Comparison of ENCODE assay signal across 32 cellular contexts in genomic region chr1:207459008-207459407, GRCh38. TPM values are rescaled to one million over a fixed set of nuclear protein-coding genes. Genes with fewer than 3 reads are reported as not detected.
DNase-seq lines count a peak whose midpoint lies in the region; ATAC-seq, FAIRE-seq and TF ChIP-seq lines count a peak whose summit lies in the region.
"Had no signal": no experiment of that assay in that cellular context is flagged by ENCODE, and none has a peak within 500 bp of the region (broad histone marks: within the 10 kb centered on the region; RNA-seq: fewer than 3 reads in every experiment).

No MANE protein-coding gene starts in this region.

- peaks cover 39% of the 10 kb centered on the region for H3K4me1 Mint-ChIP-seq in activated naive CD4-positive, alpha-beta T cell treated with anti-CD3 and anti-CD28 coated beads, Interleukin-2, amount 10 ng/mL, durations not matched to agents 7 days and 5 days
- peaks cover under 1 to 58% (median 20%) of the 10 kb centered on the region in 7 donors for H3K4me1 Mint-ChIP-seq in naive thymus-derived CD4-positive, alpha-beta T cell

- no peaks in the 10 kb centered on the region for H3K36me3 ChIP-seq in naive thymus-derived CD4-positive, alpha-beta T cell (ENCODE audit: control insufficient read depth in 2 of 3, insufficient read depth in 3 of 3, low read length in 3 of 3)
- no peaks in the 10 kb centered on the region for H3K36me3 ChIP-seq in adrenal gland (replicated peaks in 1 of 2)
- H3K36me3 ChIP-seq: gastrocnemius medialis, Peyer's patch, right atrium auricular region, spleen, upper lobe of left lung had no signal

- FAIRE-seq in GM12892 (lab: Jason Lieb, UNC): peak; percentile 78

- no peaks in the 10 kb centered on the region for H3K9me3 Mint-ChIP-seq in activated naive CD4-positive, alpha-beta T cell treated with anti-CD3 and anti-CD28 coated beads, Interleukin-2, amount 10 ng/mL, durations not matched to agents 7 days and 5 days
- H3K9me3 Mint-ChIP-seq in naive thymus-derived CD4-positive, alpha-beta T cell: peaks cover 0 to 5% (median 0%) of the 10 kb centered on the region in 11 donors
- H3K9me3 Mint-ChIP-seq: activated B cell treated with CpG ODN at 0.5 μM for 24 hours; activated T-cell treated with anti-CD3 and anti-CD28 coated beads, Interleukin-2, amount 50 U/mL, for 72 hours; neural crest cell had no signal

- peak; percentile 63 for DNase-seq in activated naive CD4-positive, alpha-beta T cell treated with anti-CD3 and anti-CD28 coated beads, Interleukin-2, amount 10 ng/mL, durations not matched to agents 7 days and 5 days
- no peak for DNase-seq in activated naive CD4-positive, alpha-beta T cell (lab: John Stamatoyannopoulos, UW)
- DNase-seq in GM12892 (ENCODE audit: insufficient read length): no peak
- peak; percentile 10 for DNase-seq in T-helper 9 cell
- peak in 7 of 9 donors; percentile 60 to 85 (median 77) for DNase-seq in naive thymus-derived CD4-positive, alpha-beta T cell
- DNase-seq in adrenal gland: no peak
- DNase-seq in NCI-H446 (lab: John Stamatoyannopoulos, UW): no peak
- DNase-seq: ACHN, activated B cell treated with CpG ODN at 0.5 μM for 24 hours, Calu3, caudate nucleus, dermis blood vessel endothelial cell, gastrocnemius medialis, H7, hippocampal formation, left cardiac atrium, mammary epithelial cell, NCI-H1092 treated with DMSO at 0.1 percent for 48 hours, NCI-H1930, NCI-H69, SHP77 treated with DMSO at 0.1 percent for 48 hours, spleen, substantia nigra, upper lobe of left lung had no signal

- POLR2A ChIA-PET in naive thymus-derived CD4-positive, alpha-beta T cell (lab: Charles Lee): no interaction called here

- no peak overlapping the region for H3K27ac Mint-ChIP-seq in activated naive CD4-positive, alpha-beta T cell treated with anti-CD3 and anti-CD28 coated beads, Interleukin-2, amount 10 ng/mL, durations not matched to agents 7 days and 5 days
- no peak overlapping the region for H3K27ac Mint-ChIP-seq in naive thymus-derived CD4-positive, alpha-beta T cell
- H3K27ac Mint-ChIP-seq: activated T-cell treated with anti-CD3 and anti-CD28 coated beads, Interleukin-2, amount 50 U/mL, for 72 hours had no signal

- no peak overlapping the region for H3K4me3 ChIP-seq in naive thymus-derived CD4-positive, alpha-beta T cell (ENCODE audit: low read length)
- H3K4me3 ChIP-seq in adrenal gland: no peak overlapping the region
- H3K4me3 ChIP-seq: gastrocnemius medialis, Peyer's patch, right atrium auricular region, upper lobe of left lung had no signal

- no peaks in the 10 kb centered on the region for H3K9me3 ChIP-seq in naive thymus-derived CD4-positive, alpha-beta T cell (ENCODE audit: control insufficient read depth in 2 of 3, low read length in 3 of 3)
- H3K9me3 ChIP-seq in adrenal gland (replicated peaks in 1 of 3): no peaks in the 10 kb centered on the region
- H3K9me3 ChIP-seq: gastrocnemius medialis, Peyer's patch, right atrium auricular region, spleen, upper lobe of left lung had no signal

- TF ChIP-seq POLR2A in GM12892 (IDR thresholded peaks at IDR 0.05; ENCODE audit: low read depth, low read length) (no peak), adrenal gland (IDR thresholded peaks at IDR 0.05) (no peak)

- peaks cover 13 to 81% of the 10 kb centered on the region in 2 donors for H3K4me1 ChIP-seq in naive thymus-derived CD4-positive, alpha-beta T cell (ENCODE audit: control insufficient read depth in 2 of 2, insufficient read depth in 2 of 2, low read length in 2 of 2)
- H3K4me1 ChIP-seq in adrenal gland (replicated peaks in 1 of 2): peaks cover 9% of the 10 kb centered on the region in 2 donors
- H3K4me1 ChIP-seq: parathyroid adenoma had no signal

- peaks cover 0 to 3% of the 10 kb centered on the region in 2 donors for H3K27me3 ChIP-seq in naive thymus-derived CD4-positive, alpha-beta T cell (ENCODE audit: control insufficient read depth in 2 of 2, insufficient read depth in 2 of 2, low read length in 2 of 2)
- peaks cover 36% of the 10 kb centered on the region for H3K27me3 ChIP-seq in adrenal gland

- ATAC-seq in naive thymus-derived CD4-positive, alpha-beta T cell: peak; percentile 90
- ATAC-seq in GM21447 (IDR thresholded peaks at IDR 0.05; ENCODE audit: unreplicated experiment): no peak
- ATAC-seq: activated T-cell treated with anti-CD3 and anti-CD28 coated beads, Interleukin-2, amount 50 U/mL, for 72 hours; gastrocnemius medialis; left cardiac atrium had no signal

- TF ChIP-seq CTCF in adrenal gland (IDR thresholded peaks at IDR 0.05): no peak

- H3K36me3 Mint-ChIP-seq in activated naive CD4-positive, alpha-beta T cell treated with anti-CD3 and anti-CD28 coated beads, Interleukin-2, amount 10 ng/mL, durations not matched to agents 7 days and 5 days: no peaks in the 10 kb centered on the region
- peaks cover 0 to 3% (median 0%) of the 10 kb centered on the region in 5 donors for H3K36me3 Mint-ChIP-seq in naive thymus-derived CD4-positive, alpha-beta T cell
- H3K36me3 Mint-ChIP-seq: activated naive CD8-positive, alpha-beta T cell had no signal

- 86 to 93% (median 90%) methylated on average over 2 of the region's 2 CpGs for WGBS in adrenal gland, 4 donors

- no peak overlapping the region for H3K4me3 Mint-ChIP-seq in activated naive CD4-positive, alpha-beta T cell treated with anti-CD3 and anti-CD28 coated beads, Interleukin-2, amount 10 ng/mL, durations not matched to agents 7 days and 5 days
- no peak overlapping the region for H3K4me3 Mint-ChIP-seq in naive thymus-derived CD4-positive, alpha-beta T cell
- H3K4me3 Mint-ChIP-seq: activated B cell treated with CpG ODN at 0.5 μM for 24 hours; activated naive CD8-positive, alpha-beta T cell; activated T-cell treated with anti-CD3 and anti-CD28 coated beads, Interleukin-2, amount 50 U/mL, for 72 hours; neural crest cell had no signal

- peak overlapping the region; percentile 52 for H3K27ac ChIP-seq in naive thymus-derived CD4-positive, alpha-beta T cell (ENCODE audit: low read depth, low read length)
- no peak overlapping the region for H3K27ac ChIP-seq in adrenal gland
- H3K27ac ChIP-seq: gastrocnemius medialis, parathyroid adenoma, right atrium auricular region, upper lobe of left lung had no signal

- H3K27me3 Mint-ChIP-seq in activated naive CD4-positive, alpha-beta T cell treated with anti-CD3 and anti-CD28 coated beads, Interleukin-2, amount 10 ng/mL, durations not matched to agents 7 days and 5 days: no peaks in the 10 kb centered on the region
- peaks cover 0 to 11% (median 7%) of the 10 kb centered on the region in 5 donors for H3K27me3 Mint-ChIP-seq in naive thymus-derived CD4-positive, alpha-beta T cell
- H3K27me3 Mint-ChIP-seq: activated B cell treated with CpG ODN at 0.5 μM for 24 hours had no signal

- intact Hi-C loops in naive thymus-derived CD4-positive, alpha-beta T cell (cut with micrococcal nuclease): loop anchor here in 1 of 2 donors (1.0 to 5.0 kb wide), 3 partner anchors 12 to 137 kb away; partner anchors contain the start of gene CD55
- intact Hi-C loops in adrenal gland (cut with DNase I): no loop called here

- CTCF ChIA-PET in activated naive CD4-positive, alpha-beta T cell treated with anti-CD3 and anti-CD28 coated beads, Interleukin-2, amount 10 ng/mL, durations not matched to agents 7 days and 5 days (lab: Charles Lee): no interaction called here
- CTCF ChIA-PET in naive thymus-derived CD4-positive, alpha-beta T cell (lab: Charles Lee): no interaction called here

RNA-seq across cellular contexts. Expression of gene CR2, which starts 4.9 kb away (rescaled TPM):
- polyA plus RNA-seq in GM12892 (2012; ENCODE audit: missing spikeins): 90.6 TPM
- total RNA-seq in naive thymus-derived CD4-positive, alpha-beta T cell: 10 to 100 TPM in 1 of 5 experiments, 1 to 10 TPM in 3, not detected in 1; 2.6 to 13.1 (median 3.4) TPM
- 10 to 100 TPM; 13.3 to 14.5 TPM for polyA plus RNA-seq in naive thymus-derived CD4-positive, alpha-beta T cell
- under 1 TPM in 1 of 8 donors, not detected in 7; 0.11 TPM for total RNA-seq in adrenal gland
- under 1 TPM in 2 of 3 donors, not detected in 1; 0.03 to 0.08 TPM for polyA plus RNA-seq in adrenal gland
- total RNA-seq: dermis blood vessel endothelial cell, left cardiac atrium, neural crest cell, right atrium auricular region had no signal
- polyA plus RNA-seq: BJ had no signal

RNA-seq across cellular contexts. Expression of gene CR1, which starts 36.9 kb away (rescaled TPM):
- 7.8 TPM for polyA plus RNA-seq in GM12892 (2012; ENCODE audit: missing spikeins)
- total RNA-seq in naive thymus-derived CD4-positive, alpha-beta T cell: 10 to 100 TPM in 2 of 5 experiments, 1 to 10 TPM in 2, under 1 TPM in 1; 0.19 to 50.1 (median 2.8) TPM
- 1 to 10 TPM; 4.3 to 8.9 TPM for polyA plus RNA-seq in naive thymus-derived CD4-positive, alpha-beta T cell
- 10 to 100 TPM in 3 of 8 donors, 1 to 10 TPM in 4, under 1 TPM in 1; 0.54 to 35.5 (median 7.2) TPM for total RNA-seq in adrenal gland
- polyA plus RNA-seq in adrenal gland: under 1 TPM; 0.30 to 0.71 (median 0.56) TPM
- total RNA-seq: Calu3, dermis blood vessel endothelial cell, neural crest cell had no signal
- polyA plus RNA-seq: BJ had no signal

Comparison
In these comparisons a context has a peak if more than half of its experiments do, and no peak if none do; other contexts are left out.
1. DNase-seq: peak in activated naive CD4-positive, alpha-beta T cell treated with anti-CD3 and anti-CD28 coated beads, Interleukin-2, amount 10 ng/mL, durations not matched to agents 7 days and 5 days (single experiment), T-helper 9 cell (single experiment) and naive thymus-derived CD4-positive, alpha-beta T cell (7 of 9); none in activated naive CD4-positive, alpha-beta T cell (0 of 4), GM12892 (single experiment), adrenal gland (0 of 7) and NCI-H446 (0 of 2).